In genomic region chr11:127627629-127628462, GRCh38 we compare ENCODE assay signal across 14 cellular contexts.
DNase-seq lines count a peak whose midpoint lies in the region; TF ChIP-seq lines count a peak whose summit lies in the region.
"Had no signal": no experiment of that assay in that cellular context is flagged by ENCODE, and none has a peak within 500 bp of the region (broad histone marks: within the 10 kb centered on the region; RNA-seq: fewer than 3 reads in every experiment).

No MANE protein-coding gene starts in this region.

- H3K9me3 Mint-ChIP-seq in CD4-positive, alpha-beta memory T cell, result peaks cover 0 to 3% (median 0%) of the 10 kb centered on the region in 8 donors
- H3K9me3 Mint-ChIP-seq: activated naive CD8-positive, alpha-beta T cell treated with anti-CD3 and anti-CD28 coated beads, Interleukin-2, amount 10 ng/mL, durations not matched to agents 7 days and 5 days; dendritic cell treated with granulocyte-macrophage colony-stimulating factor and Interleukin-4, amounts not matched to agents 40 ng/mL and 50 ng/mL, for 4 days had no signal

- no peak overlapping the region for H3K27ac Mint-ChIP-seq in CD4-positive, alpha-beta memory T cell
- H3K27ac Mint-ChIP-seq: activated naive CD8-positive, alpha-beta T cell treated with anti-CD3 and anti-CD28 coated beads, Interleukin-2, amount 10 ng/mL, durations not matched to agents 7 days and 5 days; dendritic cell treated with granulocyte-macrophage colony-stimulating factor and Interleukin-4, amounts not matched to agents 40 ng/mL and 50 ng/mL, for 4 days had no signal

- H3K4me1 Mint-ChIP-seq in CD4-positive, alpha-beta memory T cell, result no peaks in the 10 kb centered on the region
- H3K4me1 Mint-ChIP-seq: activated naive CD8-positive, alpha-beta T cell treated with anti-CD3 and anti-CD28 coated beads, Interleukin-2, amount 10 ng/mL, durations not matched to agents 7 days and 5 days had no signal

- 39 to 49% methylated on average over 12 of the region's 12 CpGs for WGBS in testis, 2 donors

- no peaks in the 10 kb centered on the region for H3K36me3 ChIP-seq in testis (ENCODE audit: low read depth, missing control alignments)
- no peaks in the 10 kb centered on the region for H3K36me3 ChIP-seq in CD4-positive, alpha-beta memory T cell (ENCODE audit: insufficient read depth, low read length)
- H3K36me3 ChIP-seq: gastroesophageal sphincter had no signal

- peaks cover 0 to 1% of the 10 kb centered on the region in 2 donors for H3K27me3 Mint-ChIP-seq in CD4-positive, alpha-beta memory T cell
- H3K27me3 Mint-ChIP-seq: activated naive CD8-positive, alpha-beta T cell treated with anti-CD3 and anti-CD28 coated beads, Interleukin-2, amount 10 ng/mL, durations not matched to agents 7 days and 5 days; dendritic cell treated with granulocyte-macrophage colony-stimulating factor and Interleukin-4, amounts not matched to agents 40 ng/mL and 50 ng/mL, for 4 days had no signal

- no peak overlapping the region for H3K4me3 ChIP-seq in testis
- no peak overlapping the region for H3K4me3 ChIP-seq in CD4-positive, alpha-beta memory T cell (ENCODE audit: low read length in 2 of 2)
- H3K4me3 ChIP-seq: gastroesophageal sphincter had no signal

- H3K27ac ChIP-seq in testis, result no peak overlapping the region
- H3K27ac ChIP-seq in CD4-positive, alpha-beta memory T cell (ENCODE audit: low read depth, low read length), result no peak overlapping the region
- H3K27ac ChIP-seq: gastroesophageal sphincter had no signal

- no peaks in the 10 kb centered on the region for H3K27me3 ChIP-seq in testis
- no peaks in the 10 kb centered on the region for H3K27me3 ChIP-seq in CD4-positive, alpha-beta memory T cell (ENCODE audit: insufficient read depth, low read length)

- TF ChIP-seq CTCF in testis (IDR thresholded peaks at IDR 0.05), result no peak

- no peaks in the 10 kb centered on the region for H3K36me3 Mint-ChIP-seq in CD4-positive, alpha-beta memory T cell
- H3K36me3 Mint-ChIP-seq: activated naive CD8-positive, alpha-beta T cell treated with anti-CD3 and anti-CD28 coated beads, Interleukin-2, amount 10 ng/mL, durations not matched to agents 7 days and 5 days had no signal

- CTCF ChIA-PET in CD4-positive, alpha-beta memory T cell (lab: Charles Lee; ENCODE audit: partially characterized antibody), result no interaction called here

- DNase-seq in NCI-H1092 (lab: John Stamatoyannopoulos, UW) (peak; percentile 95), NCI-H510A treated with DMSO at 0.1 percent for 48 hours (lab: John Stamatoyannopoulos, UW) (peak; percentile 90), fibroblast of peridontal ligament (ENCODE audit: extremely low read depth) (peak; percentile 6), testis (peak; percentile 21), T-helper 1 cell (no peak), EL (no peak)
- DNase-seq in CD4-positive, alpha-beta memory T cell, result no peak
- DNase-seq in activated CD8-positive, alpha-beta memory T cell treated with anti-CD3 and anti-CD28 coated beads for 24 hours, result no peak
- DNase-seq: activated CD4-positive, alpha-beta T cell treated with anti-CD3 and anti-CD28 coated beads, Interleukin-2, amount 50 U/mL, for 1 hour; activated naive CD8-positive, alpha-beta T cell treated with anti-CD3 and anti-CD28 coated beads, Interleukin-2, amount 10 ng/mL, durations not matched to agents 7 days and 5 days; left ventricle myocardium superior; stimulated activated naive CD4-positive, alpha-beta T cell had no signal

- no peak overlapping the region for H3K4me3 Mint-ChIP-seq in CD4-positive, alpha-beta memory T cell
- H3K4me3 Mint-ChIP-seq: activated naive CD8-positive, alpha-beta T cell treated with anti-CD3 and anti-CD28 coated beads, Interleukin-2, amount 10 ng/mL, durations not matched to agents 7 days and 5 days; dendritic cell treated with granulocyte-macrophage colony-stimulating factor and Interleukin-4, amounts not matched to agents 40 ng/mL and 50 ng/mL, for 4 days had no signal

- peaks cover 8% of the 10 kb centered on the region for H3K4me1 ChIP-seq in testis
- no peaks in the 10 kb centered on the region for H3K4me1 ChIP-seq in CD4-positive, alpha-beta memory T cell (ENCODE audit: insufficient read depth, low read length)
- H3K4me1 ChIP-seq: gastroesophageal sphincter had no signal

- POLR2A ChIA-PET in CD4-positive, alpha-beta memory T cell (lab: Charles Lee; ENCODE audit: partially characterized antibody), result no interaction called here

- TF ChIP-seq POLR2A in testis (IDR thresholded peaks at IDR 0.05), result no peak

- intact Hi-C loops in testis (cut with DNase I; ENCODE audit: low total_unique reads), result no loop called here
- intact Hi-C loops in CD4-positive, alpha-beta memory T cell (cut with micrococcal nuclease), result no loop called here

- H3K9me3 ChIP-seq in testis, result no peaks in the 10 kb centered on the region
- H3K9me3 ChIP-seq in CD4-positive, alpha-beta memory T cell (ENCODE audit: control insufficient read depth in 1 of 2, low read length in 2 of 2), result no peaks in the 10 kb centered on the region
- H3K9me3 ChIP-seq: gastroesophageal sphincter had no signal

Comparison
In these comparisons a context has a peak if more than half of its experiments do, and no peak if none do; other contexts are left out.
1. DNase-seq: peak in NCI-H1092 (single experiment), NCI-H510A treated with DMSO at 0.1 percent for 48 hours (single experiment), fibroblast of peridontal ligament (single experiment) and testis (single experiment); none in T-helper 1 cell (0 of 5), EL (single experiment), CD4-positive, alpha-beta memory T cell (0 of 5) and activated CD8-positive, alpha-beta memory T cell treated with anti-CD3 and anti-CD28 coated beads for 24 hours (single experiment).